9 cellular contexts compared by ENCODE assay signal in genomic region chr9:12426198-12426864, GRCh38.
DNase-seq lines count a peak whose midpoint lies in the region; ATAC-seq and TF ChIP-seq lines count a peak whose summit lies in the region.
"Had no signal": no experiment of that assay in that cellular context is flagged by ENCODE, and none has a peak within 500 bp of the region (broad histone marks: within the 10 kb centered on the region; RNA-seq: fewer than 3 reads in every experiment).

No MANE protein-coding gene starts in this region.

- peak; percentile 92 for ATAC-seq in WTC11
- peak; percentile 73 for ATAC-seq in left lung
- ATAC-seq in GM19455 (IDR thresholded peaks at IDR 0.05; ENCODE audit: unreplicated experiment): no peak
- ATAC-seq in aorta (ENCODE audit: low FRiP score): no peak
- no peak for ATAC-seq in sciatic nerve

- H3K27ac ChIP-seq in left lung (no peak overlapping the region), aorta (ENCODE audit: low read depth in 1 of 2, low read length in 2 of 2) (no peak overlapping the region)

- H3K36me3 ChIP-seq in left lung (no peaks in the 10 kb centered on the region), aorta (ENCODE audit: control insufficient read depth in 1 of 2, insufficient read depth in 2 of 2, low read length in 1 of 2) (no peaks in the 10 kb centered on the region)

- H3K4me1 ChIP-seq in left lung (no peaks in the 10 kb centered on the region), aorta (ENCODE audit: control insufficient read depth in 1 of 2, insufficient read depth in 2 of 2, low read length in 2 of 2) (no peaks in the 10 kb centered on the region)

- peaks cover 17% of the 10 kb centered on the region for H3K4me1 Mint-ChIP-seq in WTC11

- no peak overlapping the region for H3K27ac Mint-ChIP-seq in WTC11

- no peaks in the 10 kb centered on the region for H3K9me3 Mint-ChIP-seq in WTC11

- DNase-seq in DMS53 (lab: John Stamatoyannopoulos, UW) (peak; percentile 36), NCI-H1436 (lab: John Stamatoyannopoulos, UW) (peak; percentile 48), WTC11 (ENCODE audit: low spot score) (no peak), left lung (no peak), aorta (no peak), sciatic nerve (ENCODE audit: low spot score) (no peak), midbrain (lab: John Stamatoyannopoulos, UW) (no peak)
- DNase-seq: SHP77 treated with DMSO at 0.1 percent for 48 hours had no signal

- POLR2A ChIA-PET in WTC11 (lab: Charles Lee): no interaction called here

- 49% methylated on average over 8 of the region's 8 CpGs for WGBS in aorta, 2 donors

- H3K4me3 ChIP-seq in left lung: no peak overlapping the region
- H3K4me3 ChIP-seq in aorta (ENCODE audit: low read length in 2 of 2): no peak overlapping the region

- no peak for TF ChIP-seq CTCF in WTC11 (IDR thresholded peaks at IDR 0.05)
- no peak for TF ChIP-seq CTCF in left lung (IDR thresholded peaks at IDR 0.05)

- CTCF ChIA-PET in WTC11 (lab: Charles Lee): interaction anchor here (0.6 to 1.7 kb wide), 9 partner anchors 12 to 1570 kb away, joined by 3 to 6 read pairs (median 4); no protein-coding TSS in a partner anchor

- H3K4me3 Mint-ChIP-seq in WTC11: no peak overlapping the region

- H3K36me3 Mint-ChIP-seq in WTC11: no peaks in the 10 kb centered on the region

- no peaks in the 10 kb centered on the region for H3K9me3 ChIP-seq in left lung
- H3K9me3 ChIP-seq in aorta (ENCODE audit: control insufficient read depth, low read length): no peaks in the 10 kb centered on the region

- H3K27me3 ChIP-seq in left lung: no peaks in the 10 kb centered on the region
- H3K27me3 ChIP-seq in aorta (ENCODE audit: control insufficient read depth in 1 of 2, insufficient read depth in 2 of 2, low read length in 1 of 2): no peaks in the 10 kb centered on the region

- intact Hi-C loops in left lung (cut with DNase I): no loop called here
- intact Hi-C loops in aorta (cut with DNase I): loop anchor here in 1 of 2 donors (10.0 kb wide), 1 partner anchor 62 kb away; no protein-coding TSS in a partner anchor
- intact Hi-C loops in sciatic nerve (cut with DNase I): no loop called here

- no peaks in the 10 kb centered on the region for H3K27me3 Mint-ChIP-seq in WTC11 (ENCODE audit: low read depth)

TF ChIP-seq in WTC11, 78 proteins besides CTCF, POLR2A, EP300 and RAD21:
- TF ChIP-seq HMGXB4 (CRISPR knock-in tag; IDR thresholded peaks at IDR 0.05): no peak
TF ChIP-seq in WTC11: peak in this region for 0.

Comparison
In these comparisons a context has a peak if more than half of its experiments do, and no peak if none do; other contexts are left out.
1. DNase-seq: peak in DMS53 (single experiment) and NCI-H1436 (single experiment); none in WTC11 (single experiment), left lung (0 of 2), aorta (0 of 2), sciatic nerve (single experiment) and midbrain (single experiment).
2. ATAC-seq: peak in WTC11 (single experiment) and left lung (single experiment); none in GM19455 (single experiment), aorta (single experiment) and sciatic nerve (single experiment).